Comparison of ENCODE assay signal across 8 cellular contexts in genomic region chr7:157302314-157302711, GRCh38. TPM values are rescaled to one million over a fixed set of nuclear protein-coding genes. Genes with fewer than 3 reads are reported as not detected.
A peak's percentile ranks its signal among the peaks of the same experiment; 100 is the strongest.
DNase-seq lines count a peak whose midpoint lies in the region; ATAC-seq and TF ChIP-seq lines count a peak whose summit lies in the region.

No MANE protein-coding gene starts in this region.

- H3K9me3 Mint-ChIP-seq in activated CD4-positive, alpha-beta memory T cell treated with anti-CD3 and anti-CD28 coated beads for 36 hours: no peaks in the 10 kb centered on the region
- H3K9me3 Mint-ChIP-seq in endodermal cell: no peaks in the 10 kb centered on the region

- H3K27ac ChIP-seq in endodermal cell (ENCODE audit: low read depth, low read length): no peak overlapping the region

- no peaks in the 10 kb centered on the region for H3K9me3 ChIP-seq in endodermal cell (ENCODE audit: control insufficient read depth, low read length)

- H3K27me3 ChIP-seq in endodermal cell (ENCODE audit: control insufficient read depth, insufficient read depth, low read length, poor library complexity, severe bottlenecking): no peaks in the 10 kb centered on the region

- CTCF ChIA-PET in activated CD4-positive, alpha-beta memory T cell treated with anti-CD3 and anti-CD28 coated beads for 36 hours (lab: Charles Lee): interaction anchor here (0.6 to 2.4 kb wide), 4 partner anchors 29 to 353 kb away, joined by 3 to 18 read pairs (median 4); partner anchors contain the start of gene NOM1

- intact Hi-C loops in activated CD4-positive, alpha-beta memory T cell treated with anti-CD3 and anti-CD28 coated beads for 36 hours (cut with micrococcal nuclease): loop anchor here (1.0 to 5.0 kb wide), 4 partner anchors 35 to 384 kb away; partner anchors contain the start of gene DNAJB6

- POLR2A ChIA-PET in activated CD4-positive, alpha-beta memory T cell treated with anti-CD3 and anti-CD28 coated beads for 36 hours (lab: Charles Lee): interaction anchor here (0.7 to 2.8 kb wide), 8 partner anchors 15 to 409 kb away, joined by 3 to 16 read pairs (median 3); partner anchors contain the start of genes DNAJB6 and LMBR1

- no peaks in the 10 kb centered on the region for H3K36me3 ChIP-seq in endodermal cell (ENCODE audit: control insufficient read depth, insufficient read depth, low read length)

- H3K36me3 Mint-ChIP-seq in activated CD4-positive, alpha-beta memory T cell treated with anti-CD3 and anti-CD28 coated beads for 36 hours: no peaks in the 10 kb centered on the region
- H3K36me3 Mint-ChIP-seq in endodermal cell (ENCODE audit: low read depth): no peaks in the 10 kb centered on the region

- H3K27me3 Mint-ChIP-seq in activated CD4-positive, alpha-beta memory T cell treated with anti-CD3 and anti-CD28 coated beads for 36 hours: no peaks in the 10 kb centered on the region
- no peaks in the 10 kb centered on the region for H3K27me3 Mint-ChIP-seq in endodermal cell (ENCODE audit: insufficient read depth)

- 89 to 96% methylated on average over 5 to 11 of the region's 11 CpGs for WGBS in endodermal cell (ENCODE audit: insufficient coverage in 1 of 2, insufficient read length in 1 of 2), 2 experiments

- ATAC-seq in GM18520 (IDR thresholded peaks at IDR 0.05; ENCODE audit: unreplicated experiment) (peak; percentile 96), HG02759 (IDR thresholded peaks at IDR 0.05; ENCODE audit: unreplicated experiment) (peak; percentile 97)

- H3K4me3 ChIP-seq in endodermal cell (ENCODE audit: low read length): no peak overlapping the region

- peak overlapping the region; percentile 93 for H3K27ac Mint-ChIP-seq in activated CD4-positive, alpha-beta memory T cell treated with anti-CD3 and anti-CD28 coated beads for 36 hours
- H3K27ac Mint-ChIP-seq in endodermal cell: peak overlapping the region; percentile 23

- no peak for TF ChIP-seq CTCF in endodermal cell (conservative IDR thresholded peaks at IDR 0.05)

- H3K4me3 Mint-ChIP-seq in activated CD4-positive, alpha-beta memory T cell treated with anti-CD3 and anti-CD28 coated beads for 36 hours: peak overlapping the region; percentile 67
- no peak overlapping the region for H3K4me3 Mint-ChIP-seq in endodermal cell

- DNase-seq in NCI-H2107 (lab: John Stamatoyannopoulos, UW) (peak; percentile 15), endodermal cell (no peak), renal cortical epithelial cell (ENCODE audit: low read depth) (peak; percentile 87), NCI-H1105 (lab: John Stamatoyannopoulos, UW) (no peak), COR-L47 (lab: John Stamatoyannopoulos, UW) (no peak)
- peak; percentile 96 for DNase-seq in activated CD4-positive, alpha-beta memory T cell treated with anti-CD3 and anti-CD28 coated beads for 36 hours

- H3K4me1 Mint-ChIP-seq in activated CD4-positive, alpha-beta memory T cell treated with anti-CD3 and anti-CD28 coated beads for 36 hours (ENCODE audit: low read depth): peaks cover 40% of the 10 kb centered on the region
- H3K4me1 Mint-ChIP-seq in endodermal cell: peaks cover 10% of the 10 kb centered on the region

- H3K9ac ChIP-seq in endodermal cell (ENCODE audit: extremely low read depth, low read length, poor library complexity, severe bottlenecking): no peak overlapping the region

- H3K4me1 ChIP-seq in endodermal cell (ENCODE audit: control insufficient read depth, insufficient read depth, low read length): peaks cover 5% of the 10 kb centered on the region

RNA-seq across cellular contexts. Expression of gene DNAJB6, which starts 34.5 kb away (rescaled TPM):
- 10 to 100 TPM; 90.7 to 97.2 TPM for total RNA-seq in activated CD4-positive, alpha-beta memory T cell treated with anti-CD3 and anti-CD28 coated beads for 36 hours
- 100 to 1,000 TPM; 126 to 174 TPM for total RNA-seq in endodermal cell
- polyA plus RNA-seq in endodermal cell (2013, experiment 1 of 2): 121 TPM
- polyA plus RNA-seq in endodermal cell (2013, experiment 2 of 2): 112 TPM
- 121 and 200 TPM in 2 replicates for total RNA-seq in renal cortical epithelial cell

Comparison
In these comparisons a context has a peak if more than half of its experiments do, and no peak if none do; other contexts are left out.
1. DNase-seq: peak in NCI-H2107 (single experiment), activated CD4-positive, alpha-beta memory T cell treated with anti-CD3 and anti-CD28 coated beads for 36 hours (single experiment) and renal cortical epithelial cell (single experiment); none in endodermal cell (single experiment), NCI-H1105 (single experiment) and COR-L47 (single experiment).